11 cellular contexts compared by ENCODE assay signal in the genomic region with DNA sequence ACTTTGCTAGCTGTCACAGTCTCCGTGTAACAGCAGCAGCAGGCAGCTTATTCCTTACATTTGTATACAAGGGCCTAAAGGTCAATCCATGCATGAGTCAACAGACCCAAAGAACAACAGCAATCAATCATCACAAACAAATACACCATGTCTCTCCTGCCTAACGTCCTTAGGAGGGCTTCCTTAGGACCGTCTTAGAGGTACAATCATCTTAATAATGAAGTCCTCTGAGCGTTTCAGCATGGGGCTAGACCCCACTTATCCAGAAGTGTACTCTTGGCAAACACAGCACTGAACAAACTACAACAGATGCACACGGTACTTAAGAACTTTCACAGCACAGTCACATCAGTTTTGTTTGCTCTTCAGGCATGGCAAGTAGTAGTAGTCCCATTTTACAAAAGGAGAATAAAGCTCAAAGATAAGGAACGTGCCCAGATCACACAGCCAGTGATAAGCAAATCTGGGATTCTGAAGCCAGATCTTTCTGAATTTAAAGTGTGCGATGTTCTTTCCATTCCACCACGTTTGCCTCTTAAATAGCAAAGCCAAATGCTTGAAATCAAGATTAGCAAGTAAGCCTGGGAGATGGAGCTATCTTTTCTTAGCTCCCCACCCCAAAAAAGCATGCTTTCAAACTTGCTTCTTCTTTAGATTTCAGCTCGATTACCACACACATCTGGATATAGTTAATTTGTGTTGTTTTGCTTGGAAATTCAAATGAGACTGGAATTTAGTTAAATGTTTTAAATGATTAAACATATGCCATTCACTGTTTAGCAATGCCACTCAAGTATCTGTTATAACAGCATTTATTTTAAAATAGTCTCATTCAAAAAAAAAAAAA. TPM values are rescaled to one million over a fixed set of nuclear protein-coding genes. Genes with fewer than 3 reads are reported as not detected.
A peak's percentile ranks its signal among the peaks of the same experiment; 100 is the strongest.
DNase-seq lines count a peak whose midpoint lies in the region; TF ChIP-seq lines count a peak whose summit lies in the region.
"Had no signal": no experiment of that assay in that cellular context is flagged by ENCODE, and none has a peak within 500 bp of the region (broad histone marks: within the 10 kb centered on the region; RNA-seq: fewer than 3 reads in every experiment).

No MANE protein-coding gene starts in this region.

- peaks cover 87% of the 10 kb centered on the region for H3K4me1 Mint-ChIP-seq in activated naive CD4-positive, alpha-beta T cell treated with anti-CD3 and anti-CD28 coated beads, Interleukin-2, amount 50 U/mL, for 24 hours
- peaks cover 58% of the 10 kb centered on the region for H3K4me1 Mint-ChIP-seq in activated naive CD4-positive, alpha-beta T cell treated with anti-CD3 and anti-CD28 coated beads for 36 hours (ENCODE audit: low read depth)
- H3K4me1 Mint-ChIP-seq in type B pancreatic cell (ENCODE audit: unreplicated experiment), result peaks cover 51% of the 10 kb centered on the region
- H3K4me1 Mint-ChIP-seq in activated CD4-positive, alpha-beta memory T cell treated with anti-CD3 and anti-CD28 coated beads, Interleukin-2, amount 10 ng/mL, durations not matched to agents 7 days and 5 days, result peaks cover 32% of the 10 kb centered on the region

- H3K9me3 Mint-ChIP-seq in activated naive CD4-positive, alpha-beta T cell treated with anti-CD3 and anti-CD28 coated beads, Interleukin-2, amount 50 U/mL, for 24 hours, result no peaks in the 10 kb centered on the region
- no peaks in the 10 kb centered on the region for H3K9me3 Mint-ChIP-seq in activated naive CD4-positive, alpha-beta T cell treated with anti-CD3 and anti-CD28 coated beads for 36 hours
- no peaks in the 10 kb centered on the region for H3K9me3 Mint-ChIP-seq in type B pancreatic cell
- no peaks in the 10 kb centered on the region for H3K9me3 Mint-ChIP-seq in activated CD4-positive, alpha-beta memory T cell treated with anti-CD3 and anti-CD28 coated beads, Interleukin-2, amount 10 ng/mL, durations not matched to agents 7 days and 5 days
- H3K9me3 Mint-ChIP-seq: activated naive CD8-positive, alpha-beta T cell treated with anti-CD3 and anti-CD28 coated beads for 36 hours had no signal

- CTCF ChIA-PET in activated naive CD4-positive, alpha-beta T cell treated with anti-CD3 and anti-CD28 coated beads for 36 hours (lab: Charles Lee), result interaction anchor here (0.6 to 0.9 kb wide), 2 partner anchors 265 to 476 kb away, joined by 3 read pairs; no protein-coding TSS in a partner anchor
- CTCF ChIA-PET in activated CD4-positive, alpha-beta memory T cell treated with anti-CD3 and anti-CD28 coated beads, Interleukin-2, amount 10 ng/mL, durations not matched to agents 7 days and 5 days (lab: Charles Lee), result interaction anchor here (0.6 to 3.0 kb wide), 3 partner anchors 29 to 264 kb away, joined by 3 to 12 read pairs (median 4); no protein-coding TSS in a partner anchor

- no peak for DNase-seq in activated naive CD4-positive, alpha-beta T cell treated with anti-CD3 and anti-CD28 coated beads for 36 hours
- DNase-seq in NCI-H69 (lab: John Stamatoyannopoulos, UW), result peak; percentile 67
- DNase-seq in fibroblast of mammary gland (ENCODE audit: low read depth), result peak; percentile 83
- DNase-seq in type B pancreatic cell (ENCODE audit: extremely low spot score, unreplicated experiment), result no peak
- no peak for DNase-seq in UCSD-AML1 (lab: John Stamatoyannopoulos, UW; ENCODE audit: unreplicated experiment)
- DNase-seq in activated CD4-positive, alpha-beta memory T cell treated with anti-CD3 and anti-CD28 coated beads, Interleukin-2, amount 10 ng/mL, durations not matched to agents 7 days and 5 days, result no peak
- DNase-seq in hypothalamus (lab: John Stamatoyannopoulos, UW), result no peak
- DNase-seq: activated naive CD8-positive, alpha-beta T cell treated with anti-CD3 and anti-CD28 coated beads for 36 hours; nucleus accumbens; upper lobe of left lung had no signal

- H3K27me3 Mint-ChIP-seq in activated naive CD4-positive, alpha-beta T cell treated with anti-CD3 and anti-CD28 coated beads, Interleukin-2, amount 50 U/mL, for 24 hours, result no peaks in the 10 kb centered on the region
- no peaks in the 10 kb centered on the region for H3K27me3 Mint-ChIP-seq in activated naive CD4-positive, alpha-beta T cell treated with anti-CD3 and anti-CD28 coated beads for 36 hours (ENCODE audit: low read depth)
- no peaks in the 10 kb centered on the region for H3K27me3 Mint-ChIP-seq in type B pancreatic cell
- no peaks in the 10 kb centered on the region for H3K27me3 Mint-ChIP-seq in activated CD4-positive, alpha-beta memory T cell treated with anti-CD3 and anti-CD28 coated beads, Interleukin-2, amount 10 ng/mL, durations not matched to agents 7 days and 5 days
- H3K27me3 Mint-ChIP-seq: activated naive CD8-positive, alpha-beta T cell treated with anti-CD3 and anti-CD28 coated beads for 36 hours had no signal

- H3K27ac Mint-ChIP-seq in activated naive CD4-positive, alpha-beta T cell treated with anti-CD3 and anti-CD28 coated beads, Interleukin-2, amount 50 U/mL, for 24 hours, result peak overlapping the region; percentile 68
- no peak overlapping the region for H3K27ac Mint-ChIP-seq in activated naive CD4-positive, alpha-beta T cell treated with anti-CD3 and anti-CD28 coated beads for 36 hours
- H3K27ac Mint-ChIP-seq in type B pancreatic cell, result no peak overlapping the region
- H3K27ac Mint-ChIP-seq in activated CD4-positive, alpha-beta memory T cell treated with anti-CD3 and anti-CD28 coated beads, Interleukin-2, amount 10 ng/mL, durations not matched to agents 7 days and 5 days, result no peak overlapping the region
- H3K27ac Mint-ChIP-seq: activated naive CD8-positive, alpha-beta T cell treated with anti-CD3 and anti-CD28 coated beads for 36 hours had no signal

- peak overlapping the region; percentile 11 for H3K4me3 ChIP-seq in fibroblast of mammary gland (ENCODE audit: control insufficient read depth, low read depth, low read length)
- H3K4me3 ChIP-seq: upper lobe of left lung had no signal

- intact Hi-C loops in activated naive CD4-positive, alpha-beta T cell treated with anti-CD3 and anti-CD28 coated beads for 36 hours (cut with micrococcal nuclease), result no loop called here

- H3K4me3 Mint-ChIP-seq in activated naive CD4-positive, alpha-beta T cell treated with anti-CD3 and anti-CD28 coated beads, Interleukin-2, amount 50 U/mL, for 24 hours, result no peak overlapping the region
- no peak overlapping the region for H3K4me3 Mint-ChIP-seq in activated naive CD4-positive, alpha-beta T cell treated with anti-CD3 and anti-CD28 coated beads for 36 hours
- H3K4me3 Mint-ChIP-seq in type B pancreatic cell, result peak overlapping the region; percentile 15
- no peak overlapping the region for H3K4me3 Mint-ChIP-seq in activated CD4-positive, alpha-beta memory T cell treated with anti-CD3 and anti-CD28 coated beads, Interleukin-2, amount 10 ng/mL, durations not matched to agents 7 days and 5 days
- H3K4me3 Mint-ChIP-seq: activated naive CD8-positive, alpha-beta T cell treated with anti-CD3 and anti-CD28 coated beads for 36 hours had no signal

- no peak for TF ChIP-seq CTCF in fibroblast of mammary gland (conservative IDR thresholded peaks at IDR 0.05; ENCODE audit: control insufficient read depth, insufficient read depth, low read depth, low read length)
- TF ChIP-seq CTCF in type B pancreatic cell (conservative IDR thresholded peaks at IDR 0.05), result no peak

- H3K36me3 Mint-ChIP-seq in activated naive CD4-positive, alpha-beta T cell treated with anti-CD3 and anti-CD28 coated beads, Interleukin-2, amount 50 U/mL, for 24 hours, result no peaks in the 10 kb centered on the region
- peaks cover 5% of the 10 kb centered on the region for H3K36me3 Mint-ChIP-seq in activated naive CD4-positive, alpha-beta T cell treated with anti-CD3 and anti-CD28 coated beads for 36 hours (ENCODE audit: low read depth)
- peaks cover 12% of the 10 kb centered on the region for H3K36me3 Mint-ChIP-seq in type B pancreatic cell
- no peaks in the 10 kb centered on the region for H3K36me3 Mint-ChIP-seq in activated CD4-positive, alpha-beta memory T cell treated with anti-CD3 and anti-CD28 coated beads, Interleukin-2, amount 10 ng/mL, durations not matched to agents 7 days and 5 days (ENCODE audit: low read depth)

- POLR2A ChIA-PET in activated CD4-positive, alpha-beta memory T cell treated with anti-CD3 and anti-CD28 coated beads, Interleukin-2, amount 10 ng/mL, durations not matched to agents 7 days and 5 days (lab: Charles Lee), result no interaction called here

RNA-seq across cellular contexts. Expression of a gene that starts 24.2 kb away (rescaled TPM):
- total RNA-seq in activated naive CD4-positive, alpha-beta T cell treated with anti-CD3 and anti-CD28 coated beads for 36 hours, result 100 to 1,000 TPM; 161 to 167 TPM
- 148 and 168 TPM in 2 replicates for total RNA-seq in type B pancreatic cell (ENCODE audit: low replicate concordance)
- total RNA-seq in activated CD4-positive, alpha-beta memory T cell treated with anti-CD3 and anti-CD28 coated beads, Interleukin-2, amount 10 ng/mL, durations not matched to agents 7 days and 5 days, result 100 to 1,000 TPM; 113 to 120 TPM

RNA-seq across cellular contexts. Expression of a gene that starts 59.2 kb away (rescaled TPM):
- not detected for total RNA-seq in activated naive CD4-positive, alpha-beta T cell treated with anti-CD3 and anti-CD28 coated beads for 36 hours
- total RNA-seq in type B pancreatic cell (ENCODE audit: low replicate concordance), result 0.21 and 0.31 TPM in 2 replicates
- not detected for total RNA-seq in activated CD4-positive, alpha-beta memory T cell treated with anti-CD3 and anti-CD28 coated beads, Interleukin-2, amount 10 ng/mL, durations not matched to agents 7 days and 5 days
- total RNA-seq: activated naive CD8-positive, alpha-beta T cell treated with anti-CD3 and anti-CD28 coated beads for 36 hours; upper lobe of left lung had no signal

Comparison
In these comparisons a context has a peak if more than half of its experiments do, and no peak if none do; other contexts are left out.
1. DNase-seq: peak in NCI-H69 (single experiment) and fibroblast of mammary gland (single experiment); none in activated naive CD4-positive, alpha-beta T cell treated with anti-CD3 and anti-CD28 coated beads for 36 hours (single experiment), type B pancreatic cell (single experiment), UCSD-AML1 (single experiment), activated CD4-positive, alpha-beta memory T cell treated with anti-CD3 and anti-CD28 coated beads, Interleukin-2, amount 10 ng/mL, durations not matched to agents 7 days and 5 days (single experiment) and hypothalamus (0 of 51).